13 cellular contexts compared by ENCODE assay signal in the genomic region with DNA sequence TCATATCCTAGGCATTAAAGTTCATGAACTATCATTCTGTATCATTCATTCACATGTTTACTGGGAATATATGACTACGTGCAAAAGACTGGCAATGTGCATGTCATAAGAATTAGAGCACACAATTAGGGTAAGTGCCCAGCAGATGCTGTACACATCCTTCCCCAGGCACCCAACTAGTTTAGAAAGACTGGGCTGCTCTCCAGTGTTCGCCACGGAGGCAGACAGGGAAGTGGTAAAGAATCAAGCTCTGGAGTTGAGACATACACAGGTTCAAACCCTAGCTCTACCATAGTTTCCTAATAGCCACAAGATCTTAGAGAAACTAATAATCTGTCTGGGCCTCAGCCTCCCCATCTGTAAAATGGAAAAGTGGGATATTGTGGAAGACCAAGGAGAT. TPM values are rescaled to one million over a fixed set of nuclear protein-coding genes. Genes with fewer than 3 reads are reported as not detected.
DNase-seq lines count a peak whose midpoint lies in the region; FAIRE-seq and TF ChIP-seq lines count a peak whose summit lies in the region.
"Had no signal": no experiment of that assay in that cellular context is flagged by ENCODE, and none has a peak within 500 bp of the region (broad histone marks: within the 10 kb centered on the region; RNA-seq: fewer than 3 reads in every experiment).

No MANE protein-coding gene starts in this region.

- peak overlapping the region; percentile 45; the same call in 1 of the 2 replicates for H3K4me3 ChIP-seq in PC-9
- H3K4me3 ChIP-seq in osteoblast (ENCODE audit: insufficient read depth, low read length): no peak overlapping the region

- H3K27ac ChIP-seq in PC-9: peak overlapping the region; percentile 94
- no peak overlapping the region for H3K27ac ChIP-seq in osteoblast (ENCODE audit: low read depth, low read length)

- H3K79me2 ChIP-seq in PC-9 (ENCODE audit: low read depth) (peaks cover 69% of the 10 kb centered on the region), osteoblast (ENCODE audit: insufficient read depth, low read length) (no peaks in the 10 kb centered on the region)

- FAIRE-seq in GM19239 (lab: Jason Lieb, UNC) (peak; percentile 76), RCC 7860 (lab: Jason Lieb, UNC) (no peak)
- FAIRE-seq: colon had no signal

- peaks cover 30% of the 10 kb centered on the region for H3F3A ChIP-seq in PC-9 (ENCODE audit: insufficient read depth, low read depth)

- intact Hi-C loops in PC-9 (cut with micrococcal nuclease; ENCODE audit: unreplicated experiment): no loop called here

- H3K4me1 ChIP-seq in PC-9 (replicated peaks; ENCODE audit: insufficient read depth) (peaks cover 62% of the 10 kb centered on the region), osteoblast (ENCODE audit: insufficient read depth, low read length) (peaks cover 9% of the 10 kb centered on the region)

- DNase-seq in GM19239 (ENCODE audit: insufficient read length, low spot score): no peak
- no peak for DNase-seq in PC-9
- peak; percentile 12 for DNase-seq in fibroblast of gingiva (ENCODE audit: low read depth)
- peak; percentile 30 for DNase-seq in osteoblast (ENCODE audit: insufficient read length, low spot score, missing footprints)
- no peak for DNase-seq in NCI-H1930 (lab: John Stamatoyannopoulos, UW)
- no peak for DNase-seq in NCI-H1048 (lab: John Stamatoyannopoulos, UW)
- no peak for DNase-seq in activated gamma-delta T cell (lab: John Stamatoyannopoulos, UW)
- no peak for DNase-seq in RCC 7860 (ENCODE audit: low spot score)
- DNase-seq: activated naive CD4-positive, alpha-beta T cell treated with anti-CD3 and anti-CD28 coated beads, Interleukin-2, amount 50 U/mL, for 16 hours; NCI-H187; NCI-H82; stimulated activated CD4-positive, alpha-beta T cell treated with anti-CD3 and anti-CD28 coated beads, Interleukin-4, amount 100 ng/mL, for 4 hours had no signal

- TF ChIP-seq CTCF in PC-9 (conservative IDR thresholded peaks at IDR 0.05) (no peak), osteoblast (IDR thresholded peaks at IDR 0.05; ENCODE audit: extremely low read depth, low read depth, low read length) (no peak)

- H3K9me2 ChIP-seq in PC-9 (ENCODE audit: insufficient read depth): no peaks in the 10 kb centered on the region

- H3K36me3 ChIP-seq in PC-9 (ENCODE audit: low read depth) (no peaks in the 10 kb centered on the region), osteoblast (ENCODE audit: insufficient read depth, low read length) (no peaks in the 10 kb centered on the region)

- H3K27me3 ChIP-seq in PC-9 (ENCODE audit: insufficient read depth, low read depth): no peaks in the 10 kb centered on the region
- H3K27me3 ChIP-seq in osteoblast (ENCODE audit: insufficient read depth, low read length): peaks cover 21% of the 10 kb centered on the region

- CTCF ChIA-PET in PC-9 (lab: Charles Lee): no interaction called here

- H3K9me3 ChIP-seq in PC-9 (ENCODE audit: insufficient read depth, low read depth) (no peaks in the 10 kb centered on the region), osteoblast (ENCODE audit: low read depth, low read length) (no peaks in the 10 kb centered on the region)

- POLR2A ChIA-PET in PC-9 (lab: Charles Lee; ENCODE audit: unreplicated experiment): no interaction called here

- H3K4me2 ChIP-seq in PC-9: peak overlapping the region; percentile 75
- H3K4me2 ChIP-seq in osteoblast (ENCODE audit: insufficient read depth, low read length): peak overlapping the region; percentile 77

- BruUV-seq in PC-9 (replicated peaks; lab: Mats Ljungman, UMichigan): no TSS peak

- H4K20me1 ChIP-seq in PC-9 (ENCODE audit: insufficient read depth) (no peaks in the 10 kb centered on the region), osteoblast (ENCODE audit: insufficient read depth, low read length) (no peaks in the 10 kb centered on the region)

- H2AFZ ChIP-seq in PC-9 (no peak overlapping the region), osteoblast (ENCODE audit: low read length) (no peak overlapping the region)

RNA-seq across cellular contexts. Expression of gene TMCC3, which starts 6.8 kb away (rescaled TPM):
- total RNA-seq in PC-9 (2021): 10.0 and 19.9 TPM in 2 replicates
- total RNA-seq in osteoblast: under 0.01 and 0.36 TPM in 2 replicates

Comparison
In these comparisons a context has a peak if more than half of its experiments do, and no peak if none do; other contexts are left out.
1. DNase-seq: peak in fibroblast of gingiva (single experiment) and osteoblast (single experiment); none in GM19239 (single experiment), PC-9 (0 of 2), NCI-H1930 (0 of 2), NCI-H1048 (single experiment), activated gamma-delta T cell (single experiment) and RCC 7860 (single experiment).